Comparison of ENCODE assay signal across 7 cellular contexts in the genomic region with DNA sequence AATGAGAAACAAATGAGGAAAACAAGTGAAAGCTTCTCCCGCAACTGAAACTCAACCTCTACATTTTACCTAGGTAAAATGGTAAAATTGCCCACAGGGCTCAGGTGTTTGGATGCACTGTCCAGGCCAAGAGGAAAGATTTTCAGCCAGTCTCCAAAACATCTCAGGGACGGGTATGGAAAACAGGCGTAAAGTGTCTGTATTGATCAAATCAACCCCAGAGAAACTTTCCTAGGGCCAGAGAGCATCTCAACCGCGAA. TPM values are rescaled to one million over a fixed set of nuclear protein-coding genes. Genes with fewer than 3 reads are reported as not detected.
DNase-seq lines count a peak whose midpoint lies in the region; ATAC-seq and TF ChIP-seq lines count a peak whose summit lies in the region.

No MANE protein-coding gene starts in this region.

- in situ Hi-C loops in GM23248 (cut with MboI) = no loop called here

- H3K79me2 ChIP-seq in GM23248 (ENCODE audit: insufficient read depth) = peaks cover 42% of the 10 kb centered on the region

- H3K27ac Mint-ChIP-seq in T-helper 17 cell = peak overlapping the region; percentile 99
- peak overlapping the region; percentile 92 for H3K27ac Mint-ChIP-seq in stimulated activated effector memory CD8-positive, alpha-beta T cell treated with anti-CD3 and anti-CD28 coated beads, Interleukin-12 subunit alpha, Interleukin-12 subunit beta, amount 100 ng/mL, for 72 hours

- peak overlapping the region; percentile 100 for H3K4me3 Mint-ChIP-seq in T-helper 17 cell
- peak overlapping the region; percentile 86 for H3K4me3 Mint-ChIP-seq in stimulated activated effector memory CD8-positive, alpha-beta T cell treated with anti-CD3 and anti-CD28 coated beads, Interleukin-12 subunit alpha, Interleukin-12 subunit beta, amount 100 ng/mL, for 72 hours

- H3K9ac ChIP-seq in GM23248 = peak overlapping the region; percentile 95

- no peaks in the 10 kb centered on the region for H3K27me3 Mint-ChIP-seq in T-helper 17 cell

- no peaks in the 10 kb centered on the region for H3K9me3 ChIP-seq in GM23248 (ENCODE audit: low read depth)
- no peaks in the 10 kb centered on the region for H3K9me3 ChIP-seq in T-helper 17 cell (ENCODE audit: control insufficient read depth, low read length, poor library complexity, severe bottlenecking)
- H3K9me3 ChIP-seq in gastroesophageal sphincter = no peaks in the 10 kb centered on the region

- H3K4me1 ChIP-seq in GM23248 (ENCODE audit: insufficient read depth) (peaks cover 17% of the 10 kb centered on the region), gastroesophageal sphincter (peaks cover 5 to 41% (median 11%) of the 10 kb centered on the region in 3 donors)

- TF ChIP-seq POLR2A in gastroesophageal sphincter (IDR thresholded peaks at IDR 0.05) = no peak

- 0 out of 2 replicates have a peak, but pooled peaks cover 4% of the 10 kb centered on the region for H3K36me3 ChIP-seq in GM23248 (ENCODE audit: low read depth)
- peaks cover 0 to 11% of the 10 kb centered on the region in 2 donors for H3K36me3 ChIP-seq in gastroesophageal sphincter

- 9 to 16% methylated on average over 5 of the region's 5 CpGs for WGBS in GM23248 (ENCODE audit: low coverage in 1 of 2, low lambda C conversion rate in 2 of 2, missing lambda C conversion rate in 2 of 2), 2 experiments
- WGBS in gastroesophageal sphincter (ENCODE audit: low coverage in 1 of 2), 2 donors = 10 to 75% methylated on average over 1 to 4 of the region's 5 CpGs

- TF ChIP-seq CTCF in gastroesophageal sphincter (IDR thresholded peaks at IDR 0.05) = no peak

- peaks cover 24% of the 10 kb centered on the region for H3F3A ChIP-seq in GM23248 (ENCODE audit: insufficient read depth)

- H3K4me3 ChIP-seq in GM23248 (peak overlapping the region; percentile 88), gastroesophageal sphincter (peak overlapping the region; percentile 76 to 90)

- no peaks in the 10 kb centered on the region for H3K9me3 Mint-ChIP-seq in stimulated activated effector memory CD8-positive, alpha-beta T cell treated with anti-CD3 and anti-CD28 coated beads, Interleukin-12 subunit alpha, Interleukin-12 subunit beta, amount 100 ng/mL, for 72 hours

- ATAC-seq in T-helper 17 cell (peak; percentile 24), gastroesophageal sphincter (no peak), GM21737 (IDR thresholded peaks at IDR 0.05; ENCODE audit: unreplicated experiment) (no peak)
- peak; percentile 15 for ATAC-seq in stimulated activated effector memory CD8-positive, alpha-beta T cell treated with anti-CD3 and anti-CD28 coated beads, Interleukin-12 subunit alpha, Interleukin-12 subunit beta, amount 100 ng/mL, for 72 hours

- H3K27me3 ChIP-seq in GM23248 (replicated peaks; ENCODE audit: insufficient read depth) = no peaks in the 10 kb centered on the region
- H3K27me3 ChIP-seq in gastroesophageal sphincter = no peaks in the 10 kb centered on the region

- H3K4me2 ChIP-seq in GM23248 (ENCODE audit: unreplicated experiment) = peak overlapping the region; percentile 81

- H2AFZ ChIP-seq in GM23248 = peak overlapping the region; percentile 97

- no peaks in the 10 kb centered on the region for H3K9me2 ChIP-seq in GM23248 (ENCODE audit: insufficient read depth)

- H3K27ac ChIP-seq in GM23248 = peak overlapping the region; percentile 94
- peak overlapping the region; percentile 67 to 99 (median 96) for H3K27ac ChIP-seq in gastroesophageal sphincter

- peaks cover 17% of the 10 kb centered on the region for H3K4me1 Mint-ChIP-seq in T-helper 17 cell
- peaks cover 14% of the 10 kb centered on the region for H3K4me1 Mint-ChIP-seq in stimulated activated effector memory CD8-positive, alpha-beta T cell treated with anti-CD3 and anti-CD28 coated beads, Interleukin-12 subunit alpha, Interleukin-12 subunit beta, amount 100 ng/mL, for 72 hours

- H4K20me1 ChIP-seq in GM23248 (ENCODE audit: insufficient read depth) = no peaks in the 10 kb centered on the region

- no peak for TF ChIP-seq EP300 in gastroesophageal sphincter (IDR thresholded peaks at IDR 0.05)

- H3K36me3 Mint-ChIP-seq in T-helper 17 cell (ENCODE audit: low read depth) = peaks cover 4% of the 10 kb centered on the region
- peaks cover 39% of the 10 kb centered on the region for H3K36me3 Mint-ChIP-seq in stimulated activated effector memory CD8-positive, alpha-beta T cell treated with anti-CD3 and anti-CD28 coated beads, Interleukin-12 subunit alpha, Interleukin-12 subunit beta, amount 100 ng/mL, for 72 hours

- no peak for DNase-seq in GM23248
- DNase-seq in T-helper 17 cell = no peak
- no peak for DNase-seq in stimulated activated effector memory CD8-positive, alpha-beta T cell treated with anti-CD3 and anti-CD28 coated beads, Interleukin-12 subunit alpha, Interleukin-12 subunit beta, amount 100 ng/mL, for 72 hours (ENCODE audit: low spot score in 2 of 2)
- no peak for DNase-seq in DMS53 treated with DMSO at 0.1 percent for 48 hours (lab: John Stamatoyannopoulos, UW; ENCODE audit: unreplicated experiment)
- no peak for DNase-seq in stimulated activated CD4-positive, alpha-beta T cell treated with anti-CD3 and anti-CD28 coated beads, Interleukin-15, amount 100 ng/mL, for 24 hours

RNA-seq across cellular contexts. Expression of gene HAT1, which starts 0.4 kb away (rescaled TPM):
- 43.6 and 56.6 TPM in 2 replicates for total RNA-seq in GM23248 (2014; rRNA removed; shearing (Covaris generic))
- polyA plus RNA-seq in GM23248 (2016; fragmentation: Nextera tagmentation; extraction: Ambion mirVana) = 96.2 and 100 TPM in 2 replicates
- total RNA-seq in T-helper 17 cell (10 to 100 TPM; 20.8 to 22.3 TPM), gastroesophageal sphincter (10 to 100 TPM; 25.2 to 34.2 (median 31.3) TPM)

RNA-seq across cellular contexts. Expression of gene SLC25A12, which starts 27.9 kb away (rescaled TPM):
- total RNA-seq in GM23248 (2014; rRNA removed; shearing (Covaris generic)) = 17.6 and 21.0 TPM in 2 replicates
- 13.7 and 15.1 TPM in 2 replicates for polyA plus RNA-seq in GM23248 (2016; fragmentation: Nextera tagmentation; extraction: Ambion mirVana)
- 10 to 100 TPM; 11.0 to 15.5 TPM for total RNA-seq in T-helper 17 cell
- total RNA-seq in gastroesophageal sphincter = 10 to 100 TPM; 54.9 to 82.7 (median 70.5) TPM

Comparison
In these comparisons a context has a peak if more than half of its experiments do, and no peak if none do; other contexts are left out.
1. ATAC-seq: peak in T-helper 17 cell (single experiment) and stimulated activated effector memory CD8-positive, alpha-beta T cell treated with anti-CD3 and anti-CD28 coated beads, Interleukin-12 subunit alpha, Interleukin-12 subunit beta, amount 100 ng/mL, for 72 hours (single experiment); none in gastroesophageal sphincter (single experiment) and GM21737 (single experiment).